Comparison of ENCODE assay signal across 1 cellular context in genomic region chr1:225428066-225428878, GRCh38.
A peak's percentile ranks its signal among the peaks of the same experiment; 100 is the strongest.
TF ChIP-seq lines count a peak whose summit lies in the region.

No MANE protein-coding gene starts in this region.

TF ChIP-seq in SK-N-SH, 30 proteins besides CTCF, POLR2A, EP300 and RAD21 (continued from another document):
- peak; percentile 33; the same call in 1 of the 2 replicates for TF ChIP-seq MAX (IDR thresholded peaks at IDR 0.05; ENCODE audit: low read depth)
- TF ChIP-seq REST (IDR thresholded peaks at IDR 0.05; ENCODE audit: low read depth, low read length), result no peak
- 0 out of 2 replicates have a peak, but pooled peaks have one; percentile 17 for TF ChIP-seq PBX3 (IDR thresholded peaks at IDR 0.05)
- no peak for TF ChIP-seq NRF1 (IDR thresholded peaks at IDR 0.05; ENCODE audit: low read depth, low read length)
- peak; percentile 25; the same call in 1 of the 2 replicates for TF ChIP-seq MXI1 (IDR thresholded peaks at IDR 0.05; ENCODE audit: low read depth, low read length)
- TF ChIP-seq GATA2 (CRISPR knock-in tag; IDR thresholded peaks at IDR 0.05), result peak; percentile 29; the same call in 1 of the 2 replicates
- no peak for TF ChIP-seq EZH2phosphoT487 (IDR thresholded peaks at IDR 0.05; ENCODE audit: borderline replicate concordance, low read depth)
- TF ChIP-seq RCOR1 (IDR thresholded peaks at IDR 0.05; ENCODE audit: low read length), result peak; percentile 11; the same call in 1 of the 2 replicates
- no peak for TF ChIP-seq RXRA (IDR thresholded peaks at IDR 0.05; ENCODE audit: borderline replicate concordance, low read depth)
- no peak for TF ChIP-seq JUND (IDR thresholded peaks at IDR 0.05)
- TF ChIP-seq SMC3 (IDR thresholded peaks at IDR 0.05; ENCODE audit: low read depth, low read length), result no peak
- peak; percentile 48; the same call in 1 of the 2 replicates for TF ChIP-seq TCF12 (IDR thresholded peaks at IDR 0.05)
- TF ChIP-seq FOXM1 (IDR thresholded peaks at IDR 0.05; ENCODE audit: low read depth), result peak; percentile 95
- peak; percentile 82 for TF ChIP-seq CHD2 (IDR thresholded peaks at IDR 0.05; ENCODE audit: low read length, partially characterized antibody)
- peak; percentile 14; the same call in 1 of the 2 replicates for TF ChIP-seq YY1 (IDR thresholded peaks at IDR 0.05; ENCODE audit: low read depth)
- TF ChIP-seq MEF2A (IDR thresholded peaks at IDR 0.05; ENCODE audit: borderline replicate concordance, low read depth), result no peak
- TF ChIP-seq, protein P1, sequence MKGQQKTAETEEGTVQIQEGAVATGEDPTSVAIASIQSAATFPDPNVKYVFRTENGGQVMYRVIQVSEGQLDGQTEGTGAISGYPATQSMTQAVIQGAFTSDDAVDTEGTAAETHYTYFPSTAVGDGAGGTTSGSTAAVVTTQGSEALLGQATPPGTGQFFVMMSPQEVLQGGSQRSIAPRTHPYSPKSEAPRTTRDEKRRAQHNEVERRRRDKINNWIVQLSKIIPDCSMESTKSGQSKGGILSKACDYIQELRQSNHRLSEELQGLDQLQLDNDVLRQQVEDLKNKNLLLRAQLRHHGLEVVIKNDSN (IDR thresholded peaks at IDR 0.05; ENCODE audit: borderline replicate concordance, low read depth), result 0 out of 2 replicates have a peak, but pooled peaks have one; percentile 21
- no peak for TF ChIP-seq GABPA (IDR thresholded peaks at IDR 0.05; ENCODE audit: low read depth)
- TF ChIP-seq ELF1 (IDR thresholded peaks at IDR 0.05), result no peak
- peak; percentile 15; the same call in 1 of the 2 replicates for TF ChIP-seq SIN3A (IDR thresholded peaks at IDR 0.05; ENCODE audit: borderline replicate concordance, low read depth, low read length)
TF ChIP-seq in SK-N-SH: peak in this region for 14.
